ENCODE assay signal across 1 cellular context in the genomic region with DNA sequence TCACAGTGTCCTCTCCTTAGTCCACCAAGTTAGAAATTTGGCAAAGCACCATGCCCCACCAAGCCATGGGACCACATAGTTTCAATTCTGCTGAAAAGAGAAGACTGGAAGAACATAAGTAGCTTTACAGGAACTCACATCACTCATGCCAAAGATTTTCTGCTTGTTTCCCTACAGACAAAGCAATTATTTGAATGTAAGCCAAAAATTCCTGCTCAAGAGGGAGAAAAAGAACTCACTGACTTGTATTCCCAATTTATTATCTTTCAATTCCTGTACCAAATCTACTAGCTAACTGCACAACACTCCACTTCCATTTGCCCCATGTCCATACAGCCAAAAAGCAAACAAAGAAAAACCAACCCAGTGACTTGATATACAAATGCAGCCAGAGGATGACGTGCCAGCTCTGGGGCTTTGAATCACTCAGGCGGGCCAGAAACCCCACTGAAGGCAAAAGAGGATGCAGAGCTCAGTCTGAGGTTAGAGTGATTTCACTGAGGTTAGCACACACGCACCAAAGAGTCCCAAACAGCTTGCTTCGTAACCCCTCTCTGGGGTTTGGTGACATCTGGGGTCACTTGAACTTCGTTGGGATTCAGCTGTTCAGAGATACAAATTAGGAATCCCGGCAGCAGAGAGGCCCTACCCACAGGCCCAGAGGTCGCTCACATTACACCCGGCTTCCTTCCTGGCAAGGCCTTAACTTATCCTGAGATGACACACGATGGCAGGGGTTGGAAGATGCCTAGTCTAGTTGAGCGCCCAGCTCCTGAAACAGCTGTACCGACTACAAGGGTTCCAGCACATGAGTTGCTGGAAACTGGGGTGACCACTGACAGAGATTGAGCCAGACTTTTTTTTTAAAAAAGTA.
TF ChIP-seq lines count a peak whose summit lies in the region.

No MANE protein-coding gene starts in this region.

TF ChIP-seq in WTC11, 78 proteins besides CTCF, POLR2A, EP300 and RAD21 (continued from another document):
- TF ChIP-seq PREB (CRISPR knock-in tag; IDR thresholded peaks at IDR 0.05; ENCODE audit: borderline replicate concordance) (no peak), SMAD4 (CRISPR knock-in tag; IDR thresholded peaks at IDR 0.05) (no peak), NFE2L1 (CRISPR knock-in tag; IDR thresholded peaks at IDR 0.05) (no peak), TP53 (CRISPR knock-in tag; IDR thresholded peaks at IDR 0.05) (no peak), NR2C2 (CRISPR knock-in tag; IDR thresholded peaks at IDR 0.05) (no peak), FOXP1 (CRISPR knock-in tag; IDR thresholded peaks at IDR 0.05; ENCODE audit: borderline replicate concordance) (no peak), ZNF423 (CRISPR knock-in tag; IDR thresholded peaks at IDR 0.05) (no peak), SP1 (CRISPR knock-in tag; conservative IDR thresholded peaks at IDR 0.05) (no peak), ETV6 (CRISPR knock-in tag; IDR thresholded peaks at IDR 0.05) (no peak)
- TF ChIP-seq, protein P1, sequence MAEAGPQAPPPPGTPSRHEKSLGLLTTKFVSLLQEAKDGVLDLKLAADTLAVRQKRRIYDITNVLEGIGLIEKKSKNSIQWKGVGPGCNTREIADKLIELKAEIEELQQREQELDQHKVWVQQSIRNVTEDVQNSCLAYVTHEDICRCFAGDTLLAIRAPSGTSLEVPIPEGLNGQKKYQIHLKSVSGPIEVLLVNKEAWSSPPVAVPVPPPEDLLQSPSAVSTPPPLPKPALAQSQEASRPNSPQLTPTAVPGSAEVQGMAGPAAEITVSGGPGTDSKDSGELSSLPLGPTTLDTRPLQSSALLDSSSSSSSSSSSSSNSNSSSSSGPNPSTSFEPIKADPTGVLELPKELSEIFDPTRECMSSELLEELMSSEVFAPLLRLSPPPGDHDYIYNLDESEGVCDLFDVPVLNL (CRISPR knock-in tag; IDR thresholded peaks at IDR 0.05; ENCODE audit: borderline replicate concordance, low read depth), result no peak
- TF ChIP-seq, protein P2, sequence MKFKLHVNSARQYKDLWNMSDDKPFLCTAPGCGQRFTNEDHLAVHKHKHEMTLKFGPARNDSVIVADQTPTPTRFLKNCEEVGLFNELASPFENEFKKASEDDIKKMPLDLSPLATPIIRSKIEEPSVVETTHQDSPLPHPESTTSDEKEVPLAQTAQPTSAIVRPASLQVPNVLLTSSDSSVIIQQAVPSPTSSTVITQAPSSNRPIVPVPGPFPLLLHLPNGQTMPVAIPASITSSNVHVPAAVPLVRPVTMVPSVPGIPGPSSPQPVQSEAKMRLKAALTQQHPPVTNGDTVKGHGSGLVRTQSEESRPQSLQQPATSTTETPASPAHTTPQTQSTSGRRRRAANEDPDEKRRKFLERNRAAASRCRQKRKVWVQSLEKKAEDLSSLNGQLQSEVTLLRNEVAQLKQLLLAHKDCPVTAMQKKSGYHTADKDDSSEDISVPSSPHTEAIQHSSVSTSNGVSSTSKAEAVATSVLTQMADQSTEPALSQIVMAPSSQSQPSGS (CRISPR knock-in tag; IDR thresholded peaks at IDR 0.05; ENCODE audit: borderline replicate concordance, low read depth), result no peak
